Comparison of ENCODE assay signal across 10 cellular contexts in the genomic region with DNA sequence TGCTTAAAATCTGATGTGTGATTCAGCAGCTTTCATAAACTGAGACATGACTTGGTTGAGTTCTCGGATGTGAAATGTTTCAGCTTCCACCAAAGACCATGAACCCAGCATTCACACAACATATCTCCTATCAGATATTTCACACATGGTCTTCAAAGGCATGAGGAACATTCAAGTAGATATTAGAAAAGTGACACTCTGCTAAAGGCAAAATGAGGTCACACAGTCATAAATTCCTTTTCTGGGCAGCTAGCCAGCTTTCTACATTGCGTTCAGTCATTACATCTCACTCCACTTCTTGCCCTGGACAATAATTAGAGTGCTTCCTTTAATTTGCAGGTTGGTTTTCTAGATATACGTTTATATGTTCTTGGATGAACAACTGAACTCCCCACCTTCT.
DNase-seq lines count a peak whose midpoint lies in the region; ATAC-seq lines count a peak whose summit lies in the region.
"Had no signal": no experiment of that assay in that cellular context is flagged by ENCODE, and none has a peak within 500 bp of the region (broad histone marks: within the 10 kb centered on the region; RNA-seq: fewer than 3 reads in every experiment).

No MANE protein-coding gene starts in this region.

- H3K27ac ChIP-seq in ACC112 (ENCODE audit: low read depth, low read length) = peak overlapping the region; percentile 1; the same call in 1 of the 2 replicates
- H3K27ac ChIP-seq: gastroesophageal sphincter had no signal

- no peak overlapping the region for H3K4me3 ChIP-seq in ACC112 (ENCODE audit: low read depth, low read length)
- H3K4me3 ChIP-seq: gastroesophageal sphincter had no signal

- no peaks in the 10 kb centered on the region for H3K36me3 ChIP-seq in ACC112 (ENCODE audit: insufficient read depth, low read length)
- H3K36me3 ChIP-seq: gastroesophageal sphincter had no signal

- no peak for ATAC-seq in GM18511 (IDR thresholded peaks at IDR 0.05; ENCODE audit: unreplicated experiment)
- ATAC-seq: gastroesophageal sphincter had no signal

- DNase-seq in NCI-H1417 treated with DMSO at 0.1 percent for 48 hours (lab: John Stamatoyannopoulos, UW) (peak; percentile 85), SHP77 treated with DMSO at 0.1 percent for 48 hours (lab: John Stamatoyannopoulos, UW) (peak; percentile 80), iris pigment epithelial cell (ENCODE audit: low read depth) (peak; percentile 78), activated gamma-delta T cell treated with Interleukin-2 at 50 U/mL for 16 hours (no peak), epidermal melanocyte (ENCODE audit: insufficient read length, low spot score) (no peak)
- DNase-seq in activated effector memory CD4-positive, alpha-beta T cell treated with Interleukin-2 at 50 U/mL for 16 hours = no peak
- DNase-seq: AML-193 had no signal

- H2AFZ ChIP-seq in ACC112 (ENCODE audit: low read length, unreplicated experiment) = no peak overlapping the region

- no peaks in the 10 kb centered on the region for H3K27me3 ChIP-seq in ACC112 (ENCODE audit: insufficient read depth, low read length)
- H3K27me3 ChIP-seq: gastroesophageal sphincter had no signal

- H3K4me1 ChIP-seq in ACC112 (ENCODE audit: control insufficient read depth, insufficient read depth, low read length, unreplicated experiment) = peaks cover 44% of the 10 kb centered on the region

- peaks cover 2% of the 10 kb centered on the region for H3K79me2 ChIP-seq in ACC112 (ENCODE audit: control insufficient read depth, insufficient read depth, low read length, unreplicated experiment)

Comparison
In these comparisons a context has a peak if more than half of its experiments do, and no peak if none do; other contexts are left out.
1. DNase-seq: peak in NCI-H1417 treated with DMSO at 0.1 percent for 48 hours (single experiment), SHP77 treated with DMSO at 0.1 percent for 48 hours (single experiment) and iris pigment epithelial cell (single experiment); none in activated effector memory CD4-positive, alpha-beta T cell treated with Interleukin-2 at 50 U/mL for 16 hours (single experiment), activated gamma-delta T cell treated with Interleukin-2 at 50 U/mL for 16 hours (single experiment) and epidermal melanocyte (single experiment).